Comparison of ENCODE assay signal across 24 cellular contexts in the genomic region with DNA sequence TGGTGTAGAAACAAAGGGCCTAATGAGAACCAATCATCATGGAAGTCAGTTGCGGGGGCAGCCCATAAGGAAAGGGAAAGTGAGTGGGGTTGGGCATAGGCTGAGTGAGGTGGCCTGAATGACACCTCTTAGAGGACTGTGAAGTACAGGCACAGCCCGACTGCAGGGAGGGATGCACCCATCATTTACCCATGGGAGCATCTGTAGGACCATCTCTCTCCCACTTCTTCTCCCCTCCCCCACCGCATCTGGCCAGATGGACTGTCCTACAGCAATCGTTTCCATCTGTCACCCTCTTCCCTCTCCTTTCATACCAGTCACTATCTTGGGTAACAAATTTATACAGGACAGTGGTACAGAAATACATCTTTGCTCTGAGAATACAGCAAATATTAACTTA. TPM values are rescaled to one million over a fixed set of nuclear protein-coding genes. Genes with fewer than 3 reads are reported as not detected.
"Had no signal": no experiment of that assay in that cellular context is flagged by ENCODE, and none has a peak within 500 bp of the region (broad histone marks: within the 10 kb centered on the region; RNA-seq: fewer than 3 reads in every experiment).

No MANE protein-coding gene starts in this region.

- H3K27ac Mint-ChIP-seq: activated naive CD4-positive, alpha-beta T cell treated with anti-CD3 and anti-CD28 coated beads, Interleukin-2, amount 50 U/mL, for 72 hours; activated T-cell treated with anti-CD3 and anti-CD28 coated beads, Interleukin-2, amount 50 U/mL, for 24 hours; activated T-helper 17 cell treated with anti-CD3 and anti-CD28 coated beads, Interleukin-2, amount 50 U/mL, for 72 hours; mesothelial cell of epicardium; neural progenitor cell; progenitor cell of endocrine pancreas had no signal

- ATAC-seq: activated naive CD4-positive, alpha-beta T cell treated with anti-CD3 and anti-CD28 coated beads, Interleukin-2, amount 50 U/mL, for 72 hours; activated T-helper 17 cell treated with anti-CD3 and anti-CD28 coated beads, Interleukin-2, amount 50 U/mL, for 72 hours; naive thymus-derived CD8-positive, alpha-beta T cell; stimulated activated naive CD8-positive, alpha-beta T cell treated with anti-CD3 and anti-CD28 coated beads, Interleukin-15, Interleukin-2, amounts not matched to agents 100 U/mL and 50 U/mL, for 24 hours had no signal

- DNase-seq: activated CD8-positive, alpha-beta memory T cell treated with anti-CD3 and anti-CD28 coated beads for 24 hours; activated CD8-positive, alpha-beta memory T cell treated with anti-CD3 and anti-CD28 coated beads, Interleukin-2, amount 50 U/mL, for 4 hours; activated T-cell treated with anti-CD3 and anti-CD28 coated beads, Interleukin-2, amount 50 U/mL, for 24 hours; aorta; caudate nucleus; dermis blood vessel endothelial cell; effector CD8-positive, alpha-beta T cell; erythroblast; foreskin fibroblast; hippocampal formation; kidney glomerular epithelial cell; left ventricle myocardium inferior; mammary epithelial cell; naive thymus-derived CD8-positive, alpha-beta T cell; stimulated activated CD4-positive, alpha-beta T cell treated with anti-CD3 and anti-CD28 coated beads, Interleukin-12 subunit alpha, Interleukin-12 subunit beta, amount 100 ng/mL, for 4 hours; stimulated activated CD4-positive, alpha-beta T cell treated with anti-CD3 and anti-CD28 coated beads, Interleukin-4, amount 100 ng/mL, for 4 hours; stimulated activated naive CD8-positive, alpha-beta T cell treated with anti-CD3 and anti-CD28 coated beads, Interleukin-15, Interleukin-2, amounts not matched to agents 100 U/mL and 50 U/mL, for 24 hours; tibial artery had no signal

- H3K36me3 ChIP-seq: neural progenitor cell had no signal

- H3K27me3 ChIP-seq: tibial artery had no signal

- H3K4me1 Mint-ChIP-seq: activated T-helper 17 cell treated with anti-CD3 and anti-CD28 coated beads, Interleukin-2, amount 50 U/mL, for 72 hours had no signal

- H3K4me3 ChIP-seq: neural progenitor cell, tibial artery had no signal

- H3K9me3 Mint-ChIP-seq: activated T-helper 17 cell treated with anti-CD3 and anti-CD28 coated beads, Interleukin-2, amount 50 U/mL, for 72 hours; mesothelial cell of epicardium had no signal

- H3K27ac ChIP-seq: left ventricle myocardium inferior, neural progenitor cell, tibial artery had no signal

- H3K4me3 Mint-ChIP-seq: activated T-cell treated with anti-CD3 and anti-CD28 coated beads, Interleukin-2, amount 50 U/mL, for 24 hours; activated T-helper 17 cell treated with anti-CD3 and anti-CD28 coated beads, Interleukin-2, amount 50 U/mL, for 72 hours; mesothelial cell of epicardium; naive thymus-derived CD8-positive, alpha-beta T cell; neural progenitor cell had no signal

- H3K27me3 Mint-ChIP-seq: activated T-helper 17 cell treated with anti-CD3 and anti-CD28 coated beads, Interleukin-2, amount 50 U/mL, for 72 hours; progenitor cell of endocrine pancreas had no signal

- H3K9ac ChIP-seq: neural progenitor cell had no signal

- H3K4me1 ChIP-seq: neural progenitor cell had no signal

- H3K9me3 ChIP-seq: left ventricle myocardium inferior had no signal

RNA-seq across cellular contexts. Expression of gene FAM47E, which starts 59.2 kb away (rescaled TPM):
- total RNA-seq: activated naive CD4-positive, alpha-beta T cell treated with anti-CD3 and anti-CD28 coated beads, Interleukin-2, amount 50 U/mL, for 72 hours; activated T-helper 17 cell treated with anti-CD3 and anti-CD28 coated beads, Interleukin-2, amount 50 U/mL, for 72 hours; T-helper 2 cell treated with Interferon-gamma antibody and Interleukin-4, amounts not matched to agents 100 ng/mL and 5 ng/mL, for 36 hours had no signal
